In genomic region chr4:151434183-151434860, GRCh38 we compare ENCODE assay signal across 14 cellular contexts. TPM values are rescaled to one million over a fixed set of nuclear protein-coding genes. Genes with fewer than 3 reads are reported as not detected.
A peak's percentile ranks its signal among the peaks of the same experiment; 100 is the strongest.
DNase-seq lines count a peak whose midpoint lies in the region; TF ChIP-seq lines count a peak whose summit lies in the region.
"Had no signal": no experiment of that assay in that cellular context is flagged by ENCODE, and none has a peak within 500 bp of the region (broad histone marks: within the 10 kb centered on the region; RNA-seq: fewer than 3 reads in every experiment).

No MANE protein-coding gene starts in this region.

- CTCF ChIA-PET in mammary epithelial cell (lab: Charles Lee; ENCODE audit: low non-redundant PET) = no interaction called here

- intact Hi-C loops in mammary epithelial cell (cut with micrococcal nuclease) = no loop called here

- H3K4me2 ChIP-seq in mammary epithelial cell (ENCODE audit: insufficient read depth, low read depth, low read length) = peak overlapping the region; percentile 51

- dilution Hi-C loops in mammary epithelial cell (cut with HindIII; ENCODE audit: low sequenced_read_pairs) = no loop called here

- no peaks in the 10 kb centered on the region for H4K20me1 ChIP-seq in mammary epithelial cell (ENCODE audit: insufficient read depth, low read length)

- no TSS peak for BruUV-seq in mammary epithelial cell (replicated peaks; lab: Mats Ljungman, UMichigan)

- peaks cover 73% of the 10 kb centered on the region for H3K79me2 ChIP-seq in mammary epithelial cell (ENCODE audit: insufficient read depth, low read length)

- no peaks in the 10 kb centered on the region for H3K27me3 Mint-ChIP-seq in nephron progenitor cell (ENCODE audit: low read depth, poor library complexity)

- TF ChIP-seq CTCF in mammary epithelial cell (conservative IDR thresholded peaks at IDR 0.05 in 1 of 2, IDR thresholded peaks at IDR 0.05 in 1 of 2; ENCODE audit: extremely low read depth in 1 of 2, insufficient read depth in 1 of 2, low read depth in 1 of 2, low read length in 2 of 2) = no peak
- no peak for TF ChIP-seq CTCF in nephron progenitor cell (IDR thresholded peaks at IDR 0.05)

- H3K36me3 Mint-ChIP-seq in nephron progenitor cell (ENCODE audit: low read depth) = no peaks in the 10 kb centered on the region

- no peaks in the 10 kb centered on the region for H3K27me3 ChIP-seq in mammary epithelial cell (ENCODE audit: insufficient read depth, low read length)

- H3K4me1 ChIP-seq in mammary epithelial cell (ENCODE audit: insufficient read depth, low read length) = peaks cover 42% of the 10 kb centered on the region
- H3K4me1 ChIP-seq: lower lobe of right lung had no signal

- H3K9me3 ChIP-seq in mammary epithelial cell (replicated peaks; ENCODE audit: insufficient read depth, low read length) = no peaks in the 10 kb centered on the region
- H3K9me3 ChIP-seq: lower lobe of right lung had no signal

- DNase-seq in AG08395 (ENCODE audit: low spot score) (peak; percentile 39), HT1080 (ENCODE audit: low read depth) (peak; percentile 54), mammary epithelial cell (peak; percentile 60), kidney tubule cell (ENCODE audit: low spot score) (peak; percentile 70), DMS 273 treated with DMSO at 0.1 percent for 48 hours (lab: John Stamatoyannopoulos, UW) (no peak), substantia nigra (lab: John Stamatoyannopoulos, UW) (no peak), nephron progenitor cell (no peak)
- no peak for DNase-seq in activated CD4-positive, alpha-beta T cell treated with anti-CD3 and anti-CD28 coated beads, Interleukin-2, amount 50 U/mL, for 1 hour
- DNase-seq: activated gamma-delta T cell treated with Interleukin-2 at 50 U/mL for 16 hours, AML-193, lower lobe of right lung, NCI-H1048 had no signal

- H3K27ac Mint-ChIP-seq in nephron progenitor cell = no peak overlapping the region

- no peak overlapping the region for H3K4me3 Mint-ChIP-seq in nephron progenitor cell

- H3K27ac ChIP-seq in mammary epithelial cell (ENCODE audit: insufficient read depth, low read depth, low read length) = peak overlapping the region; percentile 6
- H3K27ac ChIP-seq in substantia nigra (ENCODE audit: low read depth, low read length, poor library complexity, severe bottlenecking) = no peak overlapping the region
- H3K27ac ChIP-seq: lower lobe of right lung had no signal

- H3K36me3 ChIP-seq in mammary epithelial cell (ENCODE audit: insufficient read depth, low read length) = no peaks in the 10 kb centered on the region
- H3K36me3 ChIP-seq: lower lobe of right lung had no signal

- in situ Hi-C loops in mammary epithelial cell (cut with MboI; ENCODE audit: low sequenced_read_pairs in 2 of 2) = no loop called here

- H2AFZ ChIP-seq in mammary epithelial cell (ENCODE audit: low read depth, low read length) = no peak overlapping the region

- no peak overlapping the region for H3K4me3 ChIP-seq in mammary epithelial cell (replicated peaks in 1 of 3; ENCODE audit: insufficient read depth in 1 of 3, low read depth in 2 of 3, low read length in 3 of 3)
- H3K4me3 ChIP-seq: lower lobe of right lung had no signal

- H3K9ac ChIP-seq in mammary epithelial cell (ENCODE audit: insufficient read depth, low read length) = no peak overlapping the region

- peaks cover 11% of the 10 kb centered on the region for H3K4me1 Mint-ChIP-seq in nephron progenitor cell

- H3K9me3 Mint-ChIP-seq in nephron progenitor cell = no peaks in the 10 kb centered on the region

RNA-seq across cellular contexts. Expression of gene FHIP1A, which starts 25.3 kb away (rescaled TPM):
- 8.5 and 11.7 TPM in 2 replicates for total RNA-seq in HT1080 (2014; rRNA removed; shearing (Covaris generic))
- 1.5 and 1.8 TPM in 2 replicates for polyA plus RNA-seq in HT1080 (2015; cell fraction: cytosol; rRNA removed)
- polyA plus RNA-seq in HT1080 (2015; cell fraction: nucleus; rRNA removed) = 3.0 and 4.2 TPM in 2 replicates
- total RNA-seq in mammary epithelial cell = 10 to 100 TPM; 33.0 to 38.5 TPM
- 14.3 TPM for polyA plus RNA-seq in mammary epithelial cell
- polyA minus RNA-seq in mammary epithelial cell = 49.6 TPM
- total RNA-seq: activated CD8-positive, alpha-beta memory T cell treated with anti-CD3 and anti-CD28 coated beads for 36 hours had no signal
- polyA plus RNA-seq: neural cell had no signal

Comparison
In these comparisons a context has a peak if more than half of its experiments do, and no peak if none do; other contexts are left out.
1. DNase-seq: peak in AG08395 (single experiment), HT1080 (single experiment), mammary epithelial cell (single experiment) and kidney tubule cell (single experiment); none in DMS 273 treated with DMSO at 0.1 percent for 48 hours (single experiment), substantia nigra (0 of 49), nephron progenitor cell (single experiment) and activated CD4-positive, alpha-beta T cell treated with anti-CD3 and anti-CD28 coated beads, Interleukin-2, amount 50 U/mL, for 1 hour (single experiment).